Comparison of ENCODE assay signal across 12 cellular contexts in the genomic region with DNA sequence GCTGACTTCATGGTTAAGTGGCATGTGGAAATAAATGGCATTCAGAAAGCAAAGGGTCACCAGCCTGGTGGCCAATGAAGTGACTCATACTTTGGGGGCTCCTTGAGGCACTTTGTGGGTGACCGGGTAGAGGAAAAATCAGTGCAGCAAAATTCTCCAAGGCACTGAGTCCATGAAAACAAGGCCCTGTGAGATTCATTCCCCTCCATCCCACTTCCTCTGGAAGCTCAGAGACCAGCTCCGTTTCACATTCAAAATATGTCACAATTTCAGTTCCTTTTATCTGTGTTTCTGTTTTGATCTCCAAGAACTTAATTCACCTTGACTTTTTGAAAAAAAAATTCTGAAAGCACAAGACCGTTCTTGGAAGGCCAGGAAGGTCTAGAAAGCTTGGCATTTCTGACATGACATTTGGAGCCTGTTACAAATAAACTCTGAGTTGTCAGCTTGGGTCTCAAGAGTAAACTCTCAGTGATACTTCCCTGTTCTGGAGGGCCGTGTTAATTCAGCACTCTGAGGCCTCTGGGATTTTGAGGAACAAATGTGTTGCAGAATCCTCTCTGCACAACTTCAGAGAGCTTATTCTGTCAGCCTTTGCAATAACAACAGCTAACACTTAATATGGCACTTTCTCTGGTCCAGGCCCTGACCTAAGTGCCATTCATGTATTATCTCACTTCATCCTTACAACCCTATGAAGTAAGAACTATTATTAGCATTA. TPM values are rescaled to one million over a fixed set of nuclear protein-coding genes. Genes with fewer than 3 reads are reported as not detected.
DNase-seq lines count a peak whose midpoint lies in the region; ATAC-seq and TF ChIP-seq lines count a peak whose summit lies in the region.
"Had no signal": no experiment of that assay in that cellular context is flagged by ENCODE, and none has a peak within 500 bp of the region (broad histone marks: within the 10 kb centered on the region; RNA-seq: fewer than 3 reads in every experiment).

No MANE protein-coding gene starts in this region.

- no peak overlapping the region for H2AFZ ChIP-seq in PC-3 (ENCODE audit: low read length)

- H3K4me1 ChIP-seq in adipocyte (ENCODE audit: control insufficient read depth, insufficient read depth, low read length) (peaks cover 17% of the 10 kb centered on the region), neutrophil (ENCODE audit: control insufficient read depth in 1 of 2, insufficient read depth in 1 of 2, low read depth in 1 of 2, low read length in 1 of 2) (peaks cover 30 to 36% of the 10 kb centered on the region in 2 experiments), PC-3 (ENCODE audit: insufficient read depth, low read length) (no peaks in the 10 kb centered on the region)

- H3K27me3 ChIP-seq in adipocyte (replicated peaks; ENCODE audit: control insufficient read depth, insufficient read depth, low read length) = no peaks in the 10 kb centered on the region
- H3K27me3 ChIP-seq in neutrophil = no peaks in the 10 kb centered on the region
- no peaks in the 10 kb centered on the region for H3K27me3 ChIP-seq in PC-3 (ENCODE audit: low read length)

- H3K4me3 ChIP-seq in GM12864 (ENCODE audit: low read depth, low read length) (no peak overlapping the region), adipocyte (ENCODE audit: low read length) (peak overlapping the region; percentile 24), neutrophil (ENCODE audit: low read depth in 1 of 2, low read length in 1 of 2) (peak overlapping the region; percentile 36 to 42), PC-3 (ENCODE audit: low read length) (no peak overlapping the region)

- CTCF ChIA-PET in PC-3 (lab: Charles Lee) = no interaction called here

- no peaks in the 10 kb centered on the region for H3F3A ChIP-seq in PC-3 (ENCODE audit: low read length, unreplicated experiment)

- POLR2A ChIA-PET in PC-3 (lab: Charles Lee; ENCODE audit: unreplicated experiment) = no interaction called here

- no peaks in the 10 kb centered on the region for H3K9me2 ChIP-seq in PC-3 (replicated peaks; ENCODE audit: low read length)

- ATAC-seq in HG02885 (IDR thresholded peaks at IDR 0.05; ENCODE audit: poor library complexity, unreplicated experiment) (peak; percentile 63), PC-3 (no peak), HG03378 (IDR thresholded peaks at IDR 0.05; ENCODE audit: unreplicated experiment) (no peak)

- H3K79me2 ChIP-seq in PC-3 (ENCODE audit: low read length) = no peaks in the 10 kb centered on the region

- H4K20me1 ChIP-seq in PC-3 (ENCODE audit: low read length) = no peaks in the 10 kb centered on the region

- no TSS peak for BruUV-seq in PC-3 (replicated peaks; lab: Mats Ljungman, UMichigan)

- intact Hi-C loops in PC-3 (cut with micrococcal nuclease) = no loop called here

- H3K9ac ChIP-seq in adipocyte (ENCODE audit: low read length) = peak overlapping the region; percentile 14
- H3K9ac ChIP-seq in PC-3 (ENCODE audit: low read length) = no peak overlapping the region

- no peak overlapping the region for H3K4me2 ChIP-seq in PC-3 (ENCODE audit: low read length)

- TF ChIP-seq CTCF in GM12864 (IDR thresholded peaks at IDR 0.05; ENCODE audit: low read depth, low read length, missing control alignments) = no peak
- no peak for TF ChIP-seq CTCF in neutrophil (IDR thresholded peaks at IDR 0.05)
- no peak for TF ChIP-seq CTCF in PC-3 (conservative IDR thresholded peaks at IDR 0.05; ENCODE audit: low read depth, low read length)

- peaks cover 4% of the 10 kb centered on the region for H3K9me3 ChIP-seq in adipocyte (ENCODE audit: control insufficient read depth, low read length)
- H3K9me3 ChIP-seq in neutrophil = no peaks in the 10 kb centered on the region
- no peaks in the 10 kb centered on the region for H3K9me3 ChIP-seq in PC-3 (ENCODE audit: low read length)

- H3K36me3 ChIP-seq in adipocyte (ENCODE audit: control insufficient read depth, insufficient read depth, low read length, severe bottlenecking) = no peaks in the 10 kb centered on the region
- H3K36me3 ChIP-seq in neutrophil = no peaks in the 10 kb centered on the region
- no peaks in the 10 kb centered on the region for H3K36me3 ChIP-seq in PC-3 (ENCODE audit: low read depth, low read length)

- H3K27ac ChIP-seq in neutrophil (peak overlapping the region; percentile 86), PC-3 (ENCODE audit: low read length) (no peak overlapping the region)

- peak; percentile 16 for DNase-seq in GM12864 (ENCODE audit: low read depth)
- no peak for DNase-seq in adipocyte (ENCODE audit: low read depth)
- DNase-seq in HuH-7 (ENCODE audit: low spot score) = no peak
- no peak for DNase-seq in PC-3
- no peak for DNase-seq in GM19240 (ENCODE audit: insufficient read length, low spot score)
- DNase-seq: activated CD8-positive, alpha-beta memory T cell treated with anti-CD3 and anti-CD28 coated beads for 24 hours; CD8-positive, alpha-beta memory T cell; mammary epithelial cell; NCI-H1092 treated with DMSO at 0.1 percent for 48 hours had no signal

RNA-seq across cellular contexts. Expression of a gene that starts 6.8 kb away (rescaled TPM):
- total RNA-seq in PC-3 (2014; rRNA removed) = not detected in 2 replicates
- total RNA-seq: mammary epithelial cell had no signal

Comparison
In these comparisons a context has a peak if more than half of its experiments do, and no peak if none do; other contexts are left out.
1. H3K4me3 ChIP-seq: peak in adipocyte (single experiment) and neutrophil (2 of 2); none in GM12864 (single experiment) and PC-3 (single experiment).